Comparison of ENCODE assay signal across 10 cellular contexts in genomic region chr9:23537192-23538059, GRCh38.
DNase-seq lines count a peak whose midpoint lies in the region; ATAC-seq and TF ChIP-seq lines count a peak whose summit lies in the region.
"Had no signal": no experiment of that assay in that cellular context is flagged by ENCODE, and none has a peak within 500 bp of the region (broad histone marks: within the 10 kb centered on the region; RNA-seq: fewer than 3 reads in every experiment).

No MANE protein-coding gene starts in this region.

- H3K36me3 ChIP-seq in right lobe of liver = no peaks in the 10 kb centered on the region
- H3K36me3 ChIP-seq in subcutaneous abdominal adipose tissue (ENCODE audit: control insufficient read depth in 5 of 5, insufficient read depth in 5 of 5, low read length in 5 of 5) = no peaks in the 10 kb centered on the region

- H3K4me1 ChIP-seq in right lobe of liver (peaks cover 0 to 6% (median 0%) of the 10 kb centered on the region in 4 donors), subcutaneous abdominal adipose tissue (ENCODE audit: control insufficient read depth in 5 of 5, insufficient read depth in 5 of 5, low read length in 5 of 5) (peaks cover 0 to 15% (median 14%) of the 10 kb centered on the region in 5 donors)

- peaks cover 0 to 15% of the 10 kb centered on the region in 2 donors for H3K36me3 Mint-ChIP-seq in activated naive CD4-positive, alpha-beta T cell treated with anti-CD3 and anti-CD28 coated beads, Interleukin-2, amount 50 U/mL, for 72 hours

- no peak overlapping the region for H3K27ac Mint-ChIP-seq in activated naive CD4-positive, alpha-beta T cell treated with anti-CD3 and anti-CD28 coated beads, Interleukin-2, amount 50 U/mL, for 72 hours
- H3K27ac Mint-ChIP-seq: activated T-helper 1 cell treated with anti-CD3 and anti-CD28 coated beads, Interleukin-12 subunit alpha, Interleukin-12 subunit beta, Interleukin-2, Interleukin-4 antibody, amounts not matched to agents 30 ng/mL and 10 ng/mL and 1 ng/mL, durations not matched to agents 14 hours and 24 hours and 36 hours; stimulated activated naive CD8-positive, alpha-beta T cell treated with anti-CD3 and anti-CD28 coated beads, Interleukin-15, Interleukin-2, amounts not matched to agents 100 ng/mL and 50 ng/mL, for 24 hours had no signal

- WGBS in right lobe of liver (ENCODE audit: insufficient coverage, low coverage, low lambda C conversion rate, missing lambda C conversion rate) = 8% methylated on average over 16 of the region's 17 CpGs

- intact Hi-C loops in right lobe of liver (cut with DNase I) = no loop called here

- H3K27ac ChIP-seq in right lobe of liver (no peak overlapping the region), subcutaneous abdominal adipose tissue (ENCODE audit: low read depth, low read length) (no peak overlapping the region)

- H3K9ac ChIP-seq in subcutaneous abdominal adipose tissue (ENCODE audit: low read length in 5 of 5) = peak overlapping the region in 2 of 5 donors; percentile 11 to 38

- H3K27me3 ChIP-seq in right lobe of liver = no peaks in the 10 kb centered on the region
- H3K27me3 ChIP-seq in subcutaneous abdominal adipose tissue (ENCODE audit: control insufficient read depth in 5 of 5, insufficient read depth in 4 of 5, low read length in 5 of 5) = no peaks in the 10 kb centered on the region

- peak overlapping the region; percentile 10 to 36 (median 28) for H3K4me3 ChIP-seq in right lobe of liver
- H3K4me3 ChIP-seq in subcutaneous abdominal adipose tissue (ENCODE audit: low read depth in 1 of 5, low read length in 5 of 5) = peak overlapping the region; percentile 53 to 65 (median 60)

- peak; percentile 85 for DNase-seq in NCI-H524 treated with DMSO at 0.1 percent for 48 hours (lab: John Stamatoyannopoulos, UW)
- DNase-seq in cerebellar cortex (ENCODE audit: low spot score) = peak; percentile 12
- no peak for DNase-seq in right lobe of liver
- DNase-seq in activated naive CD4-positive, alpha-beta T cell treated with anti-CD3 and anti-CD28 coated beads, Interleukin-2, amount 50 U/mL, for 72 hours (ENCODE audit: low spot score in 2 of 2) = no peak
- DNase-seq: effector CD4-positive, alpha-beta T cell had no signal

- ATAC-seq in right lobe of liver (peak; percentile 58 to 84 (median 70)), HG02981 (IDR thresholded peaks at IDR 0.05; ENCODE audit: unreplicated experiment) (no peak), GM21717 (IDR thresholded peaks at IDR 0.05; ENCODE audit: unreplicated experiment) (no peak)
- no peak for ATAC-seq in activated naive CD4-positive, alpha-beta T cell treated with anti-CD3 and anti-CD28 coated beads, Interleukin-2, amount 50 U/mL, for 72 hours

- peaks cover 12 to 18% of the 10 kb centered on the region in 2 donors for H3K9me3 Mint-ChIP-seq in activated naive CD4-positive, alpha-beta T cell treated with anti-CD3 and anti-CD28 coated beads, Interleukin-2, amount 50 U/mL, for 72 hours
- H3K9me3 Mint-ChIP-seq: activated T-helper 1 cell treated with anti-CD3 and anti-CD28 coated beads, Interleukin-12 subunit alpha, Interleukin-12 subunit beta, Interleukin-2, Interleukin-4 antibody, amounts not matched to agents 30 ng/mL and 10 ng/mL and 1 ng/mL, durations not matched to agents 14 hours and 24 hours and 36 hours had no signal

- no peak for TF ChIP-seq POLR2A in right lobe of liver (IDR thresholded peaks at IDR 0.05)

- TF ChIP-seq CTCF in right lobe of liver (IDR thresholded peaks at IDR 0.05) = no peak

- H3K9me3 ChIP-seq in right lobe of liver = no peaks in the 10 kb centered on the region
- no peaks in the 10 kb centered on the region for H3K9me3 ChIP-seq in subcutaneous abdominal adipose tissue (ENCODE audit: control insufficient read depth in 5 of 5, low read length in 5 of 5)

Comparison
In these comparisons a context has a peak if more than half of its experiments do, and no peak if none do; other contexts are left out.
1. DNase-seq: peak in NCI-H524 treated with DMSO at 0.1 percent for 48 hours (single experiment) and cerebellar cortex (single experiment); none in right lobe of liver (0 of 3) and activated naive CD4-positive, alpha-beta T cell treated with anti-CD3 and anti-CD28 coated beads, Interleukin-2, amount 50 U/mL, for 72 hours (0 of 2).
2. ATAC-seq: peak in right lobe of liver (4 of 4); none in HG02981 (single experiment), activated naive CD4-positive, alpha-beta T cell treated with anti-CD3 and anti-CD28 coated beads, Interleukin-2, amount 50 U/mL, for 72 hours (0 of 2) and GM21717 (single experiment).